ENCODE assay signal across 28 cellular contexts in the genomic region with DNA sequence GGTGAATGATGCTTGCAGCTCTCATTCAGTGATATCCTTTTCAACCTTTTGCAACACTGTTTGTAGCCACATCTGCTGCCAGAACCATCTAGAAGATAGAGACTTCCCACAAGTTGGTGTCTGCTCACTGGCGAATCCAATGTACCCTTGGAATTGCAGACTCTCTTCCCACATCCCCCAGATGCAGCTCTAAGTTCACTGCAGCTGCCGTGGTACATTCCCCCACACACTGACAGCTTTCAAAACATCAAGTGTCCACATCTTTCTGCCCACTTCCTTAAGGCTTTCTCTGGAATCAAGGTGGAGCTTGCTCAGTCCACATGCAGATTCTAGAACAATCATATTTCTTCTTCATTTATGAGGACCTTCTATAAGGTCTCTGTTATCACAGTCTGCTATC.
"Had no signal": no experiment of that assay in that cellular context is flagged by ENCODE, and none has a peak within 500 bp of the region (broad histone marks: within the 10 kb centered on the region; RNA-seq: fewer than 3 reads in every experiment).

No MANE protein-coding gene starts in this region.

- H3K4me1 Mint-ChIP-seq: activated CD4-positive, alpha-beta T cell treated with anti-CD3 and anti-CD28 coated beads, Interleukin-2, amount 10 ng/mL, durations not matched to agents 24 days and 14 days; activated naive CD4-positive, alpha-beta T cell treated with anti-CD3 and anti-CD28 coated beads, Interleukin-2, amount 50 U/mL, for 24 hours; activated naive CD8-positive, alpha-beta T cell treated with anti-CD3 and anti-CD28 coated beads, Interleukin-2, amount 10 ng/mL, durations not matched to agents 7 days and 5 days; central memory CD8-positive, alpha-beta T cell had no signal

- H3K27me3 Mint-ChIP-seq: activated CD4-positive, alpha-beta T cell treated with anti-CD3 and anti-CD28 coated beads, Interleukin-2, amount 10 ng/mL, durations not matched to agents 24 days and 14 days; central memory CD8-positive, alpha-beta T cell had no signal

- DNase-seq: activated CD4-positive, alpha-beta T cell treated with anti-CD3 and anti-CD28 coated beads, Interleukin-2, amount 10 ng/mL, durations not matched to agents 24 days and 14 days; activated CD4-positive, alpha-beta T cell treated with anti-CD3 and anti-CD28 coated beads, Interleukin-2, amount 50 U/mL, for 4 hours; activated CD8-positive, alpha-beta T cell treated with anti-CD3 and anti-CD28 coated beads for 36 hours; activated gamma-delta T cell; activated naive CD4-positive, alpha-beta T cell treated with Interleukin-2 at 50 U/mL for 16 hours; activated naive CD8-positive, alpha-beta T cell treated with anti-CD3 and anti-CD28 coated beads, Interleukin-2, amount 10 ng/mL, durations not matched to agents 7 days and 5 days; activated T-cell treated with anti-CD3 and anti-CD28 coated beads, Interleukin-2, amount 50 U/mL, for 1 hour; amygdala; KG1; NCI-H1092 treated with DMSO at 0.1 percent for 48 hours; NCI-H1417; NCI-H146; NCI-H187; NCI-H2029 treated with DMSO at 0.1 percent for 48 hours; NCI-H2107; NCI-H2171; NCI-H510A; NCI-H526; NCI-H748 treated with DMSO at 0.1 percent for 48 hours; NK-92 treated with Interleukin-12 subunit alpha and Interleukin-12 subunit beta, amount 100 ng/mL, for 24 hours; Right ventricle myocardium superior; SW 1271; T-helper 1 cell; T-helper 2 cell; T-helper 9 cell had no signal

- H3K9me3 Mint-ChIP-seq: activated CD4-positive, alpha-beta T cell treated with anti-CD3 and anti-CD28 coated beads, Interleukin-2, amount 10 ng/mL, durations not matched to agents 24 days and 14 days; activated CD8-positive, alpha-beta T cell treated with anti-CD3 and anti-CD28 coated beads for 36 hours; activated naive CD4-positive, alpha-beta T cell treated with anti-CD3 and anti-CD28 coated beads, Interleukin-2, amount 50 U/mL, for 24 hours; activated naive CD8-positive, alpha-beta T cell treated with anti-CD3 and anti-CD28 coated beads, Interleukin-2, amount 10 ng/mL, durations not matched to agents 7 days and 5 days; activated T-helper 2 cell treated with anti-CD3 and anti-CD28 coated beads, Interferon-gamma antibody, Interleukin-2, Interleukin-4, amounts not matched to agents 10 μg/mL and 5 μg/mL and 100 μg/mL, durations not matched to agents 14 hours and 24 hours and 36 hours; central memory CD8-positive, alpha-beta T cell had no signal

- H3K36me3 Mint-ChIP-seq: activated naive CD4-positive, alpha-beta T cell treated with anti-CD3 and anti-CD28 coated beads, Interleukin-2, amount 50 U/mL, for 24 hours; activated naive CD8-positive, alpha-beta T cell treated with anti-CD3 and anti-CD28 coated beads, Interleukin-2, amount 10 ng/mL, durations not matched to agents 7 days and 5 days had no signal

- H3K27ac Mint-ChIP-seq: activated CD4-positive, alpha-beta T cell treated with anti-CD3 and anti-CD28 coated beads, Interleukin-2, amount 10 ng/mL, durations not matched to agents 24 days and 14 days; activated CD8-positive, alpha-beta T cell treated with anti-CD3 and anti-CD28 coated beads for 36 hours; activated naive CD4-positive, alpha-beta T cell treated with anti-CD3 and anti-CD28 coated beads, Interleukin-2, amount 50 U/mL, for 24 hours; activated naive CD8-positive, alpha-beta T cell treated with anti-CD3 and anti-CD28 coated beads, Interleukin-2, amount 10 ng/mL, durations not matched to agents 7 days and 5 days; activated T-helper 2 cell treated with anti-CD3 and anti-CD28 coated beads, Interferon-gamma antibody, Interleukin-2, Interleukin-4, amounts not matched to agents 10 μg/mL and 5 μg/mL and 100 μg/mL, durations not matched to agents 14 hours and 24 hours and 36 hours had no signal

- H3K4me3 Mint-ChIP-seq: activated CD4-positive, alpha-beta T cell treated with anti-CD3 and anti-CD28 coated beads, Interleukin-2, amount 10 ng/mL, durations not matched to agents 24 days and 14 days; activated CD8-positive, alpha-beta T cell treated with anti-CD3 and anti-CD28 coated beads for 36 hours; activated naive CD4-positive, alpha-beta T cell treated with anti-CD3 and anti-CD28 coated beads, Interleukin-2, amount 50 U/mL, for 24 hours; activated naive CD8-positive, alpha-beta T cell treated with anti-CD3 and anti-CD28 coated beads, Interleukin-2, amount 10 ng/mL, durations not matched to agents 7 days and 5 days; central memory CD8-positive, alpha-beta T cell had no signal

- ATAC-seq: activated CD8-positive, alpha-beta T cell treated with anti-CD3 and anti-CD28 coated beads for 36 hours had no signal
